ENCODE assay signal across 11 cellular contexts in the genomic region with DNA sequence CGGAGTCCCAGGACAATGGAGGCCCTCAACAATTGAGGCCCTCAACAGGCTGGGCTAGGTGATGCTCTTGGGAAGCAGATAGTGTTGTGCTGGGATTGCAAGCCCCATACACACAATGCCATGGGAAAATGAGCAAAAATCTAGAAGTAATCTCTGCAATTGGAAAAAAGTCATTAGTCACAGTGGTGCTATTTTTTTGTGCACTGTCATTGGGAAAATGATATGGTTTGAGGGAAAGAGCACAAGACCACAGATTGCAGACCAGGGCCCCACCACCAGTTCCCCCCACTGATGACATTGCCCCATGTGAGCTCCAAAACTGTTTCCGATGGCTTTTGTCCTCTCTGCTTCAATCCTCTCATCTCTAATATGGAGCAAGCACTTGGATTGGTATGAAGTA. TPM values are rescaled to one million over a fixed set of nuclear protein-coding genes. Genes with fewer than 3 reads are reported as not detected.
DNase-seq lines count a peak whose midpoint lies in the region; ATAC-seq and TF ChIP-seq lines count a peak whose summit lies in the region.
"Had no signal": no experiment of that assay in that cellular context is flagged by ENCODE, and none has a peak within 500 bp of the region (broad histone marks: within the 10 kb centered on the region; RNA-seq: fewer than 3 reads in every experiment).

No MANE protein-coding gene starts in this region.

- POLR2A ChIA-PET in activated B cell treated with CpG ODN at 0.5 μM for 24 hours (lab: Charles Lee): interaction anchor here (1.9 to 3.8 kb wide), 3 partner anchors 23 to 110 kb away, joined by 6 to 32 read pairs (median 7); a partner anchor contains a TSS
- POLR2A ChIA-PET in PC-9 (lab: Charles Lee; ENCODE audit: unreplicated experiment): interaction anchor here (0.6 kb wide), 1 partner anchor 109 kb away, joined by 3 read pairs; no protein-coding TSS in a partner anchor

- TF ChIP-seq CTCF in activated B cell treated with CpG ODN at 0.5 μM for 24 hours (IDR thresholded peaks at IDR 0.05): no peak
- TF ChIP-seq CTCF in gastroesophageal sphincter (IDR thresholded peaks at IDR 0.05): no peak
- TF ChIP-seq CTCF in esophagus squamous epithelium (IDR thresholded peaks at IDR 0.05): no peak
- no peak for TF ChIP-seq CTCF in PC-9 (conservative IDR thresholded peaks at IDR 0.05)

- peaks cover 55% of the 10 kb centered on the region for H3K4me1 Mint-ChIP-seq in activated naive CD4-positive, alpha-beta T cell treated with anti-CD3 and anti-CD28 coated beads, Interleukin-2, amount 10 ng/mL, durations not matched to agents 7 days and 5 days
- H3K4me1 Mint-ChIP-seq in activated B cell treated with CpG ODN at 0.5 μM for 24 hours: peaks cover 55% of the 10 kb centered on the region

- peaks cover 10% of the 10 kb centered on the region for H3K27me3 Mint-ChIP-seq in activated naive CD4-positive, alpha-beta T cell treated with anti-CD3 and anti-CD28 coated beads, Interleukin-2, amount 10 ng/mL, durations not matched to agents 7 days and 5 days
- no peaks in the 10 kb centered on the region for H3K27me3 Mint-ChIP-seq in activated B cell treated with CpG ODN at 0.5 μM for 24 hours

- TF ChIP-seq EP300 in gastroesophageal sphincter (IDR thresholded peaks at IDR 0.05): no peak

- H3K9me3 ChIP-seq in gastroesophageal sphincter: no peaks in the 10 kb centered on the region
- H3K9me3 ChIP-seq in esophagus squamous epithelium: no peaks in the 10 kb centered on the region
- no peaks in the 10 kb centered on the region for H3K9me3 ChIP-seq in PC-9 (ENCODE audit: insufficient read depth, low read depth)
- H3K9me3 ChIP-seq: spleen had no signal

- CTCF ChIA-PET in activated naive CD4-positive, alpha-beta T cell treated with anti-CD3 and anti-CD28 coated beads, Interleukin-2, amount 10 ng/mL, durations not matched to agents 7 days and 5 days (lab: Charles Lee): interaction anchor here (0.7 kb wide), 1 partner anchor 73 kb away, joined by 3 read pairs; no protein-coding TSS in a partner anchor
- CTCF ChIA-PET in activated B cell treated with CpG ODN at 0.5 μM for 24 hours (lab: Charles Lee) (no interaction called here), PC-9 (lab: Charles Lee) (no interaction called here)

- H3K4me3 Mint-ChIP-seq in activated naive CD4-positive, alpha-beta T cell treated with anti-CD3 and anti-CD28 coated beads, Interleukin-2, amount 10 ng/mL, durations not matched to agents 7 days and 5 days: peak overlapping the region; percentile 55
- peak overlapping the region; percentile 70 for H3K4me3 Mint-ChIP-seq in activated B cell treated with CpG ODN at 0.5 μM for 24 hours

- ATAC-seq in activated B cell treated with CpG ODN at 0.5 μM for 24 hours (ENCODE audit: low read depth) (no peak), gastroesophageal sphincter (no peak)

- H3K27ac ChIP-seq in gastroesophageal sphincter: peak overlapping the region in 3 of 4 donors; percentile 97 to 99 (median 99)
- no peak overlapping the region for H3K27ac ChIP-seq in esophagus squamous epithelium
- H3K27ac ChIP-seq in PC-9: no peak overlapping the region
- H3K27ac ChIP-seq: epithelial cell of prostate had no signal

- no peak overlapping the region for H3K4me2 ChIP-seq in PC-9

- 88 to 93% methylated on average over 2 of the region's 2 CpGs for WGBS in gastroesophageal sphincter (ENCODE audit: low coverage in 1 of 2), 2 donors
- WGBS in esophagus squamous epithelium, 2 donors: 89 to 94% methylated on average over 2 of the region's 2 CpGs

- no peak overlapping the region for H2AFZ ChIP-seq in PC-9

- H3K4me1 ChIP-seq in gastroesophageal sphincter (peaks cover 0 to 51% (median 0%) of the 10 kb centered on the region in 3 donors), esophagus squamous epithelium (peaks cover 5 to 47% (median 15%) of the 10 kb centered on the region in 3 donors), PC-9 (replicated peaks; ENCODE audit: insufficient read depth) (peaks cover 3% of the 10 kb centered on the region; the same call in 1 of the 2 replicates)

- H3K79me2 ChIP-seq in PC-9 (ENCODE audit: low read depth): no peaks in the 10 kb centered on the region

- H4K20me1 ChIP-seq in PC-9 (ENCODE audit: insufficient read depth): no peaks in the 10 kb centered on the region

- no TSS peak for BruUV-seq in PC-9 (replicated peaks; lab: Mats Ljungman, UMichigan)

- peaks cover 5% of the 10 kb centered on the region; the same call in 1 of the 2 replicates for H3F3A ChIP-seq in PC-9 (ENCODE audit: insufficient read depth, low read depth)

- no peaks in the 10 kb centered on the region for H3K9me2 ChIP-seq in PC-9 (ENCODE audit: insufficient read depth)

- H3K36me3 ChIP-seq in gastroesophageal sphincter: peaks cover 0 to 16% of the 10 kb centered on the region in 2 donors
- peaks cover 0 to 22% (median 0%) of the 10 kb centered on the region in 3 donors for H3K36me3 ChIP-seq in esophagus squamous epithelium
- no peaks in the 10 kb centered on the region for H3K36me3 ChIP-seq in PC-9 (ENCODE audit: low read depth)

- intact Hi-C loops in activated B cell treated with CpG ODN at 0.5 μM for 24 hours (cut with micrococcal nuclease) (no loop called here), esophagus squamous epithelium (cut with DNase I) (no loop called here), PC-9 (cut with micrococcal nuclease; ENCODE audit: unreplicated experiment) (no loop called here)

- H3K27me3 ChIP-seq in gastroesophageal sphincter (no peaks in the 10 kb centered on the region), esophagus squamous epithelium (no peaks in the 10 kb centered on the region), PC-9 (ENCODE audit: insufficient read depth, low read depth) (no peaks in the 10 kb centered on the region)
- H3K27me3 ChIP-seq: spleen had no signal

- H3K9me3 Mint-ChIP-seq in activated naive CD4-positive, alpha-beta T cell treated with anti-CD3 and anti-CD28 coated beads, Interleukin-2, amount 10 ng/mL, durations not matched to agents 7 days and 5 days: no peaks in the 10 kb centered on the region
- no peaks in the 10 kb centered on the region for H3K9me3 Mint-ChIP-seq in activated B cell treated with CpG ODN at 0.5 μM for 24 hours

- no peak for TF ChIP-seq POLR2A in gastroesophageal sphincter (IDR thresholded peaks at IDR 0.05)
- TF ChIP-seq POLR2A in esophagus squamous epithelium (IDR thresholded peaks at IDR 0.05): no peak

- H3K27ac Mint-ChIP-seq in activated naive CD4-positive, alpha-beta T cell treated with anti-CD3 and anti-CD28 coated beads, Interleukin-2, amount 10 ng/mL, durations not matched to agents 7 days and 5 days: peak overlapping the region; percentile 80
- peak overlapping the region; percentile 68 for H3K27ac Mint-ChIP-seq in activated B cell treated with CpG ODN at 0.5 μM for 24 hours

- H3K4me3 ChIP-seq in gastroesophageal sphincter (no peak overlapping the region), esophagus squamous epithelium (no peak overlapping the region), PC-9 (no peak overlapping the region)

- peaks cover 30% of the 10 kb centered on the region for H3K36me3 Mint-ChIP-seq in activated naive CD4-positive, alpha-beta T cell treated with anti-CD3 and anti-CD28 coated beads, Interleukin-2, amount 10 ng/mL, durations not matched to agents 7 days and 5 days
- H3K36me3 Mint-ChIP-seq in activated B cell treated with CpG ODN at 0.5 μM for 24 hours (ENCODE audit: low read depth): peaks cover 17% of the 10 kb centered on the region

- DNase-seq in activated naive CD4-positive, alpha-beta T cell treated with anti-CD3 and anti-CD28 coated beads, Interleukin-2, amount 10 ng/mL, durations not matched to agents 7 days and 5 days: no peak
- DNase-seq in activated naive CD4-positive, alpha-beta T cell treated with anti-CD3 and anti-CD28 coated beads, Interleukin-2, amount 50 U/mL, for 16 hours: no peak
- DNase-seq in activated B cell treated with CpG ODN at 0.5 μM for 24 hours (no peak), esophagus squamous epithelium (lab: John Stamatoyannopoulos, UW) (no peak), PC-9 (no peak), HCEC 1CT (no peak)
- DNase-seq in stimulated activated CD4-positive, alpha-beta T cell treated with anti-CD3 and anti-CD28 coated beads, Interleukin-2, amount 100 ng/mL, for 48 hours: no peak
- DNase-seq: activated CD8-positive, alpha-beta memory T cell treated with anti-CD3 and anti-CD28 coated beads for 24 hours; spleen had no signal

RNA-seq across cellular contexts. Expression of a gene that starts 1.8 kb away (rescaled TPM):
- total RNA-seq in activated B cell treated with CpG ODN at 0.5 μM for 24 hours: 12.8 and 13.2 TPM in 2 replicates
- 10 to 100 TPM; 13.7 to 27.9 (median 18.3) TPM for total RNA-seq in gastroesophageal sphincter
- 1 to 10 TPM in 3 of 4 donors, under 1 TPM in 1; 0.99 to 6.1 (median 3.5) TPM for total RNA-seq in esophagus squamous epithelium
- total RNA-seq in PC-9 (2021): 7.1 and 9.8 TPM in 2 replicates

Comparison
In these comparisons a context has a peak if more than half of its experiments do, and no peak if none do; other contexts are left out.
1. H3K27ac ChIP-seq: peak in gastroesophageal sphincter (3 of 4); none in esophagus squamous epithelium (0 of 4) and PC-9 (single experiment).